In genomic region chr7:96285579-96285978, GRCh38 we compare ENCODE assay signal across 9 cellular contexts. TPM values are rescaled to one million over a fixed set of nuclear protein-coding genes. Genes with fewer than 3 reads are reported as not detected.
DNase-seq lines count a peak whose midpoint lies in the region; ATAC-seq and TF ChIP-seq lines count a peak whose summit lies in the region.
"Had no signal": no experiment of that assay in that cellular context is flagged by ENCODE, and none has a peak within 500 bp of the region (broad histone marks: within the 10 kb centered on the region; RNA-seq: fewer than 3 reads in every experiment).

No MANE protein-coding gene starts in this region.

- no peak overlapping the region for H2AFZ ChIP-seq in Loucy (ENCODE audit: low read length)

- peak; percentile 87 for DNase-seq in activated CD4-positive, alpha-beta T cell treated with anti-CD3 and anti-CD28 coated beads, Interleukin-2, amount 10 ng/mL, durations not matched to agents 24 days and 14 days
- no peak for DNase-seq in activated CD4-positive, alpha-beta T cell treated with anti-CD3 and anti-CD28 coated beads for 4 hours
- DNase-seq in natural killer cell treated with Interleukin-12 subunit alpha and Interleukin-12 subunit beta and Interleukin-15 and Interleukin-18, amount 100 ng/mL, for 72 hours (ENCODE audit: low spot score), result no peak
- no peak for DNase-seq in amniotic stem cell (lab: John Stamatoyannopoulos, UW)
- DNase-seq in C1 segment of cervical spinal cord (lab: John Stamatoyannopoulos, UW), result no peak
- DNase-seq in upper lobe of left lung, result no peak
- DNase-seq: midbrain had no signal

- H3K9me3 Mint-ChIP-seq in activated CD4-positive, alpha-beta T cell treated with anti-CD3 and anti-CD28 coated beads, Interleukin-2, amount 10 ng/mL, durations not matched to agents 24 days and 14 days, result peaks cover 23% of the 10 kb centered on the region
- H3K9me3 Mint-ChIP-seq in natural killer cell treated with Interleukin-12 subunit alpha and Interleukin-12 subunit beta and Interleukin-15 and Interleukin-18, amount 100 ng/mL, for 72 hours, result peaks cover 7% of the 10 kb centered on the region

- H3K36me3 Mint-ChIP-seq in activated CD4-positive, alpha-beta T cell treated with anti-CD3 and anti-CD28 coated beads, Interleukin-2, amount 10 ng/mL, durations not matched to agents 24 days and 14 days (ENCODE audit: low read depth), result peaks cover 30% of the 10 kb centered on the region
- no peaks in the 10 kb centered on the region for H3K36me3 Mint-ChIP-seq in natural killer cell treated with Interleukin-12 subunit alpha and Interleukin-12 subunit beta and Interleukin-15 and Interleukin-18, amount 100 ng/mL, for 72 hours

- H3K79me2 ChIP-seq in Loucy (ENCODE audit: insufficient read depth, low read length), result peaks cover 55% of the 10 kb centered on the region

- H3K4me3 ChIP-seq in Loucy (ENCODE audit: low read length, poor library complexity, severe bottlenecking), result peak overlapping the region; percentile 48
- no peak overlapping the region for H3K4me3 ChIP-seq in upper lobe of left lung

- H3K9me2 ChIP-seq in Loucy (replicated peaks; ENCODE audit: low read depth, low read length), result no peaks in the 10 kb centered on the region

- H3K9ac ChIP-seq in Loucy (ENCODE audit: low read depth, low read length, poor library complexity, severe bottlenecking), result no peak overlapping the region

- H3K9me3 ChIP-seq in Loucy (ENCODE audit: insufficient read depth, low read depth, low read length) (no peaks in the 10 kb centered on the region; the same call in 1 of the 2 replicates), upper lobe of left lung (no peaks in the 10 kb centered on the region)

- TF ChIP-seq POLR2A in upper lobe of left lung (IDR thresholded peaks at IDR 0.05), result no peak

- no peak for TF ChIP-seq EP300 in upper lobe of left lung (IDR thresholded peaks at IDR 0.05)

- H3K4me2 ChIP-seq in Loucy (ENCODE audit: low read depth, low read length, poor library complexity, severe bottlenecking), result peak overlapping the region; percentile 64

- 22 to 25% methylated on average over 3 of the region's 3 CpGs for WGBS in upper lobe of left lung, 2 donors

- ATAC-seq in HG02571 (IDR thresholded peaks at IDR 0.05; ENCODE audit: unreplicated experiment) (peak; percentile 52), upper lobe of left lung (ENCODE audit: low FRiP score in 2 of 2) (no peak)
- ATAC-seq in natural killer cell treated with Interleukin-12 subunit alpha and Interleukin-12 subunit beta and Interleukin-15 and Interleukin-18, amount 100 ng/mL, for 72 hours, result peak; percentile 75 to 87

- 0 out of 2 replicates have a peak, but pooled peaks cover 5% of the 10 kb centered on the region for H3F3A ChIP-seq in Loucy (ENCODE audit: low read depth)

- peak overlapping the region; percentile 68 for H3K4me3 Mint-ChIP-seq in activated CD4-positive, alpha-beta T cell treated with anti-CD3 and anti-CD28 coated beads, Interleukin-2, amount 10 ng/mL, durations not matched to agents 24 days and 14 days
- peak overlapping the region; percentile 70 for H3K4me3 Mint-ChIP-seq in natural killer cell treated with Interleukin-12 subunit alpha and Interleukin-12 subunit beta and Interleukin-15 and Interleukin-18, amount 100 ng/mL, for 72 hours

- H3K4me1 Mint-ChIP-seq in activated CD4-positive, alpha-beta T cell treated with anti-CD3 and anti-CD28 coated beads, Interleukin-2, amount 10 ng/mL, durations not matched to agents 24 days and 14 days, result peaks cover 49% of the 10 kb centered on the region
- H3K4me1 Mint-ChIP-seq in natural killer cell treated with Interleukin-12 subunit alpha and Interleukin-12 subunit beta and Interleukin-15 and Interleukin-18, amount 100 ng/mL, for 72 hours (ENCODE audit: low read depth in 2 of 2), result peaks cover 41 to 48% of the 10 kb centered on the region in 2 donors

- no peaks in the 10 kb centered on the region for H3K27me3 Mint-ChIP-seq in activated CD4-positive, alpha-beta T cell treated with anti-CD3 and anti-CD28 coated beads, Interleukin-2, amount 10 ng/mL, durations not matched to agents 24 days and 14 days
- H3K27me3 Mint-ChIP-seq in natural killer cell treated with Interleukin-12 subunit alpha and Interleukin-12 subunit beta and Interleukin-15 and Interleukin-18, amount 100 ng/mL, for 72 hours, result no peaks in the 10 kb centered on the region

- no peak overlapping the region for H3K27ac ChIP-seq in upper lobe of left lung

- intact Hi-C loops in activated CD4-positive, alpha-beta T cell treated with anti-CD3 and anti-CD28 coated beads, Interleukin-2, amount 10 ng/mL, durations not matched to agents 24 days and 14 days (cut with micrococcal nuclease), result loop anchor here (1.0 to 2.0 kb wide), 4 partner anchors 19 to 551 kb away; no protein-coding TSS in a partner anchor

- peak overlapping the region; percentile 93 for H3K27ac Mint-ChIP-seq in activated CD4-positive, alpha-beta T cell treated with anti-CD3 and anti-CD28 coated beads, Interleukin-2, amount 10 ng/mL, durations not matched to agents 24 days and 14 days
- H3K27ac Mint-ChIP-seq in natural killer cell treated with Interleukin-12 subunit alpha and Interleukin-12 subunit beta and Interleukin-15 and Interleukin-18, amount 100 ng/mL, for 72 hours, result peak overlapping the region; percentile 67 to 71

- H3K4me1 ChIP-seq in Loucy (ENCODE audit: insufficient read depth, low read length, poor library complexity, severe bottlenecking) (peaks cover 33% of the 10 kb centered on the region), upper lobe of left lung (peaks cover 7 to 27% (median 10%) of the 10 kb centered on the region in 4 donors)

- H4K20me1 ChIP-seq in Loucy (ENCODE audit: insufficient read depth, low read length, poor library complexity, severe bottlenecking), result peaks cover 10% of the 10 kb centered on the region

- TF ChIP-seq CTCF in Loucy (conservative IDR thresholded peaks at IDR 0.05; ENCODE audit: low read length), result no peak
- TF ChIP-seq CTCF in upper lobe of left lung (IDR thresholded peaks at IDR 0.05), result no peak

- peaks cover 3% of the 10 kb centered on the region; the same call in 1 of the 2 replicates for H3K36me3 ChIP-seq in Loucy (ENCODE audit: insufficient read depth, low read length)
- no peaks in the 10 kb centered on the region for H3K36me3 ChIP-seq in upper lobe of left lung

- H3K27me3 ChIP-seq in Loucy (ENCODE audit: insufficient read depth, low read length, poor library complexity, severe bottlenecking) (no peaks in the 10 kb centered on the region), upper lobe of left lung (no peaks in the 10 kb centered on the region)

RNA-seq across cellular contexts. Expression of gene SLC25A13, which starts 36.3 kb away (rescaled TPM):
- 25.8 and 26.3 TPM in 2 replicates for total RNA-seq in activated CD4-positive, alpha-beta T cell treated with anti-CD3 and anti-CD28 coated beads, Interleukin-2, amount 10 ng/mL, durations not matched to agents 24 days and 14 days
- total RNA-seq in natural killer cell treated with Interleukin-12 subunit alpha and Interleukin-12 subunit beta and Interleukin-15 and Interleukin-18, amount 100 ng/mL, for 72 hours, result 10 to 100 TPM; 15.9 to 17.0 TPM
- 10 to 100 TPM; 21.4 to 39.7 (median 30.8) TPM for total RNA-seq in upper lobe of left lung

Comparison
In these comparisons a context has a peak if more than half of its experiments do, and no peak if none do; other contexts are left out.
1. ATAC-seq: peak in HG02571 (single experiment) and natural killer cell treated with Interleukin-12 subunit alpha and Interleukin-12 subunit beta and Interleukin-15 and Interleukin-18, amount 100 ng/mL, for 72 hours (2 of 2); none in upper lobe of left lung (0 of 2).